ENCODE assay signal across 14 cellular contexts in the genomic region with DNA sequence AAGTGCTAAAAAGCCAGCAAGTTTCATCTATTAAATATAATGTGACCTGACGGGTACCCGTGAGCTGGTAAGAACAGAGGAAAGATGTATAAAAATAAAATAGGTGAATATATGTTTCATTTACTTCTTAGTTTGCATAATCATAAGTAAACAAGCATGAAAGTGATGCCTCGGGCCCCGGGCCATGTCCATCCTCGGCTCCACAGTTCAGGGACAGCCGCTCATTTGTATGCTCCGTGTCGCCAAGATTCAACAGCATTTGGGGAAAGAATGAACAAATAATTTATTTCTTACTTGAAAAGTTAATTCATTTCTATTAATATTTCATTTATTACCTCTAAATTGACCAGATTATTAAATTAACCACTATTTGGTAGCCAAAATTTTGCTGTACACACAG.
DNase-seq lines count a peak whose midpoint lies in the region; ATAC-seq and TF ChIP-seq lines count a peak whose summit lies in the region.
"Had no signal": no experiment of that assay in that cellular context is flagged by ENCODE, and none has a peak within 500 bp of the region (broad histone marks: within the 10 kb centered on the region; RNA-seq: fewer than 3 reads in every experiment).

No MANE protein-coding gene starts in this region.

- in situ Hi-C loops in KBM-7 (cut with MboI; ENCODE audit: low pct_unique_long_range_greater_than_20kb, low sequenced_read_pairs), result no loop called here

- no peak for TF ChIP-seq CTCF in spleen (IDR thresholded peaks at IDR 0.05 in 8 of 11, conservative IDR thresholded peaks at IDR 0.05 in 3 of 11)

- intact Hi-C loops in spleen (cut with DNase I; ENCODE audit: low total_unique reads), result no loop called here

- ATAC-seq in HG03095 (IDR thresholded peaks at IDR 0.05; ENCODE audit: unreplicated experiment), result no peak

- no peak for TF ChIP-seq POLR2A in spleen (IDR thresholded peaks at IDR 0.05)

- H3K27me3 ChIP-seq in layer of hippocampus (ENCODE audit: control insufficient read depth, insufficient read depth, low read length) (no peaks in the 10 kb centered on the region), spleen (replicated peaks in 1 of 7) (peaks cover 0 to 9% (median 0%) of the 10 kb centered on the region in 7 donors)

- WGBS in spleen, 5 donors, result 85 to 96% (median 91%) methylated on average over 8 of the region's 8 CpGs

- peak overlapping the region; percentile 42 for H3K27ac ChIP-seq in caudate nucleus (ENCODE audit: low read depth, low read length)
- H3K27ac ChIP-seq in layer of hippocampus (ENCODE audit: low read depth, low read length), result peak overlapping the region; percentile 62
- no peak overlapping the region for H3K27ac ChIP-seq in spleen
- H3K27ac ChIP-seq: BLaER1, HL-60 had no signal

- H3K36me3 ChIP-seq in spleen, result no peaks in the 10 kb centered on the region
- H3K36me3 ChIP-seq: BLaER1 had no signal

- peak; percentile 62 to 80 for DNase-seq in NCI-H526 (lab: John Stamatoyannopoulos, UW)
- peak in 3 of 61 donors; percentile 20 to 32 (median 27) for DNase-seq in caudate nucleus (lab: John Stamatoyannopoulos, UW)
- DNase-seq in superior temporal gyrus (ENCODE audit: extremely low spot score), result peak; percentile 76
- no peak for DNase-seq in KBM-7
- no peak for DNase-seq in spleen
- DNase-seq: 8988T; CD4-positive, alpha-beta memory T cell; DMS153; DMS79 treated with DMSO at 0.1 percent for 48 hours; H9 had no signal

- H3K9me3 ChIP-seq in spleen, result no peaks in the 10 kb centered on the region
- H3K9me3 ChIP-seq: BLaER1 had no signal

- H3K4me3 ChIP-seq in spleen, result no peak overlapping the region
- H3K4me3 ChIP-seq: BLaER1 had no signal

- no peaks in the 10 kb centered on the region for H3K4me1 ChIP-seq in spleen
- H3K4me1 ChIP-seq: BLaER1 had no signal

Comparison
In these comparisons a context has a peak if more than half of its experiments do, and no peak if none do; other contexts are left out.
1. DNase-seq: peak in NCI-H526 (2 of 2) and superior temporal gyrus (single experiment); none in KBM-7 (single experiment) and spleen (single experiment).
2. H3K27ac ChIP-seq: peak in caudate nucleus (single experiment) and layer of hippocampus (single experiment); none in spleen (0 of 8).